8 cellular contexts compared by ENCODE assay signal in the genomic region with DNA sequence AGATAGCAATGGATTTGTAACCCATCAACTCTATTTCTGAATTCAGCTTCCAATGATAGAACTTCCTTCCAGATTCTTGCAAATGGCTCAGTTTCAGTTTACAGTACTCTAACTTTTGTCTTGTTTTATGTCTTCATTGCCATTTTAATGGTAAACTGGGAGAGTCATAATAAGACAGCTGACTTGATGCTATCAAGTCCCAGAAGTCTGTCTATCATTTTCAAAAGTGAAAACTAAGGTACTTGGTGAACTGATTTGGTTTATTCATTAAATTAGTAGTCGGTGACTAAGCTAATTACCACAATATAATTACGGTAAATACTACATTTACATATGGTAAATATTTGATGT. TPM values are rescaled to one million over a fixed set of nuclear protein-coding genes. Genes with fewer than 3 reads are reported as not detected.
DNase-seq lines count a peak whose midpoint lies in the region; ATAC-seq lines count a peak whose summit lies in the region.

No MANE protein-coding gene starts in this region.

- H3K27ac ChIP-seq in SJSA1, result peak overlapping the region; percentile 45

- H3K4me3 ChIP-seq in SJSA1 (peak overlapping the region; percentile 20), mononuclear cell (ENCODE audit: low read length) (peak overlapping the region; percentile 23)

- H3K27me3 ChIP-seq in SJSA1 (replicated peaks), result no peaks in the 10 kb centered on the region
- H3K27me3 ChIP-seq in mononuclear cell (ENCODE audit: insufficient read depth, low read length), result no peaks in the 10 kb centered on the region

- ATAC-seq in GM18520 (IDR thresholded peaks at IDR 0.05; ENCODE audit: unreplicated experiment), result peak; percentile 14
- peak; percentile 31 for ATAC-seq in HG02623 (IDR thresholded peaks at IDR 0.05; ENCODE audit: unreplicated experiment)

- DNase-seq in SJSA1 (ENCODE audit: low read depth in 1 of 2, low spot score in 2 of 2), result no peak
- no peak for DNase-seq in DMS79 (lab: John Stamatoyannopoulos, UW)
- DNase-seq in putamen (ENCODE audit: low spot score), result no peak
- no peak for DNase-seq in LoVo (ENCODE audit: low spot score)
- no peak for DNase-seq in ureter (ENCODE audit: low spot score)

- H3K9me3 ChIP-seq in SJSA1 (replicated peaks) (no peaks in the 10 kb centered on the region), mononuclear cell (ENCODE audit: low read depth, low read length) (no peaks in the 10 kb centered on the region)

- H3K36me3 ChIP-seq in SJSA1, result no peaks in the 10 kb centered on the region

- H3K4me1 ChIP-seq in SJSA1 (replicated peaks) (peaks cover 28% of the 10 kb centered on the region), mononuclear cell (ENCODE audit: insufficient read depth, low read length) (peaks cover 21% of the 10 kb centered on the region)

RNA-seq across cellular contexts. Expression of gene RTKN2, which starts 25.0 kb away (rescaled TPM):
- 3.3 and 6.5 TPM in 2 replicates for total RNA-seq in SJSA1 (2014; rRNA removed; shearing (Covaris generic))
- total RNA-seq in mononuclear cell, result 9.8 TPM
- total RNA-seq in ureter, result 0.78 TPM
